ENCODE assay signal across 19 cellular contexts in genomic region chr17:63309021-63309420, GRCh38.
DNase-seq lines count a peak whose midpoint lies in the region; ATAC-seq and TF ChIP-seq lines count a peak whose summit lies in the region.
"Had no signal": no experiment of that assay in that cellular context is flagged by ENCODE, and none has a peak within 500 bp of the region (broad histone marks: within the 10 kb centered on the region; RNA-seq: fewer than 3 reads in every experiment).

No MANE protein-coding gene starts in this region.

- no peak for TF ChIP-seq EP300 in ovary (IDR thresholded peaks at IDR 0.05)

- no peaks in the 10 kb centered on the region for H4K20me1 ChIP-seq in GM23248 (ENCODE audit: insufficient read depth)

- no peaks in the 10 kb centered on the region for H3K9me3 ChIP-seq in GM23248 (ENCODE audit: low read depth)
- no peaks in the 10 kb centered on the region for H3K9me3 ChIP-seq in ovary
- H3K9me3 ChIP-seq: thoracic aorta had no signal

- peaks cover 13% of the 10 kb centered on the region; the same call in 1 of the 2 replicates for H3F3A ChIP-seq in GM23248 (ENCODE audit: insufficient read depth)

- no peak overlapping the region for H2AFZ ChIP-seq in GM23248

- in situ Hi-C loops in GM23248 (cut with MboI): no loop called here

- no peak overlapping the region for H3K9ac ChIP-seq in GM23248

- H3K4me3 ChIP-seq in GM23248 (no peak overlapping the region), ovary (no peak overlapping the region)
- H3K4me3 ChIP-seq: GM12878, thoracic aorta had no signal

- H3K79me2 ChIP-seq in GM23248 (ENCODE audit: insufficient read depth): peaks cover 94% of the 10 kb centered on the region

- intact Hi-C loops in ovary (cut with DNase I): no loop called here

- no peak for TF ChIP-seq POLR2A in ovary (IDR thresholded peaks at IDR 0.05)

- H3K36me3 ChIP-seq in GM23248 (ENCODE audit: low read depth) (no peaks in the 10 kb centered on the region), ovary (no peaks in the 10 kb centered on the region)
- H3K36me3 ChIP-seq: thoracic aorta had no signal

- peaks cover 11% of the 10 kb centered on the region for H3K4me1 ChIP-seq in GM23248 (ENCODE audit: insufficient read depth)
- H3K4me1 ChIP-seq in ovary (ENCODE audit: insufficient read depth): no peaks in the 10 kb centered on the region

- H3K27me3 ChIP-seq in GM23248 (replicated peaks; ENCODE audit: insufficient read depth) (no peaks in the 10 kb centered on the region), ovary (no peaks in the 10 kb centered on the region)

- peak overlapping the region; percentile 38 for H3K4me2 ChIP-seq in GM23248 (ENCODE audit: unreplicated experiment)

- H3K9me2 ChIP-seq in GM23248 (ENCODE audit: insufficient read depth): no peaks in the 10 kb centered on the region

- 25 to 31% methylated on average over 2 of the region's 2 CpGs for WGBS in GM23248 (ENCODE audit: low coverage in 1 of 2, low lambda C conversion rate in 2 of 2, missing lambda C conversion rate in 2 of 2), 2 experiments
- 15 to 22% (median 20%) methylated on average over 2 of the region's 2 CpGs for WGBS in ovary, 3 donors

- TF ChIP-seq CTCF in ovary (IDR thresholded peaks at IDR 0.05): no peak

- DNase-seq in GM23248 (peak; percentile 45), LHCN-M2 (ENCODE audit: low read depth) (peak; percentile 41), dermis blood vessel endothelial cell (peak; percentile 71), pulmonary artery endothelial cell (ENCODE audit: low read depth, low spot score) (peak; percentile 43), ovary (no peak), substantia nigra (lab: John Stamatoyannopoulos, UW) (no peak)
- DNase-seq: activated CD4-positive, alpha-beta memory T cell treated with anti-CD3 and anti-CD28 coated beads for 36 hours; activated CD4-positive, CD25-positive, alpha-beta regulatory T cell; activated effector memory CD4-positive, alpha-beta T cell treated with Interleukin-2 at 50 U/mL for 16 hours; AML-193; CD8-positive, alpha-beta memory T cell; DMS79; NCI-H1436; NCI-H510A; stimulated activated CD4-positive, alpha-beta T cell treated with anti-CD3 and anti-CD28 coated beads, Interleukin-1b, Interleukin-23, amount 100 ng/mL, for 48 hours had no signal

- no peak overlapping the region for H3K27ac ChIP-seq in GM23248
- H3K27ac ChIP-seq in ovary: no peak overlapping the region
- H3K27ac ChIP-seq in substantia nigra (ENCODE audit: low read depth, low read length, poor library complexity, severe bottlenecking): no peak overlapping the region
- H3K27ac ChIP-seq: thoracic aorta had no signal

- no peak for ATAC-seq in HG02759 (IDR thresholded peaks at IDR 0.05; ENCODE audit: unreplicated experiment)
- ATAC-seq: GM12878; stimulated activated effector memory CD8-positive, alpha-beta T cell treated with anti-CD3 and anti-CD28 coated beads, Interleukin-12 subunit alpha, Interleukin-12 subunit beta, amount 100 ng/mL, for 72 hours had no signal

Comparison
In these comparisons a context has a peak if more than half of its experiments do, and no peak if none do; other contexts are left out.
1. DNase-seq: peak in GM23248 (single experiment), LHCN-M2 (single experiment), dermis blood vessel endothelial cell (single experiment) and pulmonary artery endothelial cell (single experiment); none in ovary (0 of 5) and substantia nigra (0 of 49).